8 cellular contexts compared by ENCODE assay signal in genomic region chr7:22782616-22783232, GRCh38. TPM values are rescaled to one million over a fixed set of nuclear protein-coding genes. Genes with fewer than 3 reads are reported as not detected.
DNase-seq lines count a peak whose midpoint lies in the region; ATAC-seq and TF ChIP-seq lines count a peak whose summit lies in the region.

No MANE protein-coding gene starts in this region.

- H3K4me1 ChIP-seq in Peyer's patch = no peaks in the 10 kb centered on the region
- no peaks in the 10 kb centered on the region for H3K4me1 ChIP-seq in aorta (ENCODE audit: control insufficient read depth in 1 of 2, insufficient read depth in 2 of 2, low read length in 2 of 2)

- 61 to 65% methylated on average over 7 of the region's 7 CpGs for WGBS in aorta, 2 donors

- ATAC-seq in GM18867 (IDR thresholded peaks at IDR 0.05; ENCODE audit: unreplicated experiment) = peak; percentile 90
- peak; percentile 79 for ATAC-seq in HG03442 (IDR thresholded peaks at IDR 0.05; ENCODE audit: unreplicated experiment)
- peak; percentile 86 to 89 for ATAC-seq in activated T-cell treated with anti-CD3 and anti-CD28 coated beads, Interleukin-2, amount 50 U/mL, for 4 hours
- ATAC-seq in aorta (ENCODE audit: low FRiP score) = no peak

- no peaks in the 10 kb centered on the region for H3K36me3 Mint-ChIP-seq in activated T-cell treated with anti-CD3 and anti-CD28 coated beads, Interleukin-2, amount 50 U/mL, for 4 hours (ENCODE audit: insufficient read depth)
- H3K36me3 Mint-ChIP-seq in progenitor cell of endocrine pancreas (ENCODE audit: insufficient read depth) = peaks cover 2% of the 10 kb centered on the region

- no peak for TF ChIP-seq POLR2A in Peyer's patch (IDR thresholded peaks at IDR 0.05)

- no peak overlapping the region for H3K27ac Mint-ChIP-seq in progenitor cell of endocrine pancreas

- H3K9me3 ChIP-seq in Peyer's patch (no peaks in the 10 kb centered on the region), aorta (ENCODE audit: control insufficient read depth, low read length) (no peaks in the 10 kb centered on the region)

- no peak overlapping the region for H3K4me3 Mint-ChIP-seq in activated T-cell treated with anti-CD3 and anti-CD28 coated beads, Interleukin-2, amount 50 U/mL, for 4 hours
- H3K4me3 Mint-ChIP-seq in progenitor cell of endocrine pancreas (ENCODE audit: low read depth) = no peak overlapping the region

- no peaks in the 10 kb centered on the region for H3K9me3 Mint-ChIP-seq in activated T-cell treated with anti-CD3 and anti-CD28 coated beads, Interleukin-2, amount 50 U/mL, for 4 hours
- peaks cover 5% of the 10 kb centered on the region for H3K9me3 Mint-ChIP-seq in progenitor cell of endocrine pancreas (ENCODE audit: low read depth)

- H3K36me3 ChIP-seq in Peyer's patch (no peaks in the 10 kb centered on the region), aorta (ENCODE audit: control insufficient read depth in 1 of 2, insufficient read depth in 2 of 2, low read length in 1 of 2) (no peaks in the 10 kb centered on the region)

- TF ChIP-seq CTCF in Peyer's patch (IDR thresholded peaks at IDR 0.05) (peak in 5 of 6 experiments; percentile 38 to 68 (median 53)), fibroblast of villous mesenchyme (IDR thresholded peaks at IDR 0.05; ENCODE audit: insufficient read depth, low read depth, low read length) (peak; percentile 91), progenitor cell of endocrine pancreas (IDR thresholded peaks at IDR 0.05; ENCODE audit: unreplicated experiment) (peak; percentile 53)

- no peaks in the 10 kb centered on the region for H3K4me1 Mint-ChIP-seq in activated T-cell treated with anti-CD3 and anti-CD28 coated beads, Interleukin-2, amount 50 U/mL, for 4 hours (ENCODE audit: low read depth)
- peaks cover 37% of the 10 kb centered on the region for H3K4me1 Mint-ChIP-seq in progenitor cell of endocrine pancreas (ENCODE audit: low read depth)

- DNase-seq in AML-193 (lab: John Stamatoyannopoulos, UW) = peak; percentile 49 to 61
- DNase-seq in Peyer's patch = peak; percentile 58 to 88 (median 80)
- DNase-seq in activated T-cell treated with anti-CD3 and anti-CD28 coated beads, Interleukin-2, amount 50 U/mL, for 4 hours = peak; percentile 63
- peak; percentile 64 for DNase-seq in fibroblast of villous mesenchyme (ENCODE audit: low read depth)
- no peak for DNase-seq in progenitor cell of endocrine pancreas (ENCODE audit: low spot score, unreplicated experiment)
- peak; percentile 80 to 86 for DNase-seq in aorta

- H3K27ac ChIP-seq in Peyer's patch = no peak overlapping the region
- no peak overlapping the region for H3K27ac ChIP-seq in aorta (ENCODE audit: low read depth in 1 of 2, low read length in 2 of 2)

- peaks cover 2% of the 10 kb centered on the region for H3K27me3 Mint-ChIP-seq in activated T-cell treated with anti-CD3 and anti-CD28 coated beads, Interleukin-2, amount 50 U/mL, for 4 hours (ENCODE audit: low read depth)
- H3K27me3 Mint-ChIP-seq in progenitor cell of endocrine pancreas = no peaks in the 10 kb centered on the region

- H3K27me3 ChIP-seq in Peyer's patch = no peaks in the 10 kb centered on the region
- H3K27me3 ChIP-seq in aorta (ENCODE audit: control insufficient read depth in 1 of 2, insufficient read depth in 2 of 2, low read length in 1 of 2) = no peaks in the 10 kb centered on the region

- intact Hi-C loops in aorta (cut with DNase I) = loop anchor here (1.0 to 2.0 kb wide), 2 partner anchors 222 to 224 kb away; no protein-coding TSS in a partner anchor

- H3K4me3 ChIP-seq in Peyer's patch (no peak overlapping the region), fibroblast of villous mesenchyme (ENCODE audit: low read depth, low read length) (no peak overlapping the region), aorta (ENCODE audit: low read length in 2 of 2) (no peak overlapping the region)

RNA-seq across cellular contexts. Expression of gene TOMM7, which starts 39.9 kb away (rescaled TPM):
- total RNA-seq in Peyer's patch (10 to 100 TPM; 78.6 to 89.8 (median 82.8) TPM), fibroblast of villous mesenchyme (135 and 149 TPM in 2 replicates), progenitor cell of endocrine pancreas (139 and 153 TPM in 2 replicates), aorta (100 to 1,000 TPM; 250 to 305 TPM)
- 100 to 1,000 TPM; 225 to 255 (median 244) TPM for total RNA-seq in activated T-cell treated with anti-CD3 and anti-CD28 coated beads, Interleukin-2, amount 50 U/mL, for 4 hours
- 1,000 to 10,000 TPM in 1 of 2 donors, 100 to 1,000 TPM in 1; 595 to 1,149 TPM for polyA plus RNA-seq in aorta

RNA-seq across cellular contexts. Expression of gene IL6, which starts 55.7 kb away (rescaled TPM):
- total RNA-seq in Peyer's patch (1 to 10 TPM in 1 of 4 donors, under 1 TPM in 1, not detected in 2; 0.94 to 5.0 TPM), fibroblast of villous mesenchyme (19.6 and 29.4 TPM in 2 replicates), progenitor cell of endocrine pancreas (not detected in 2 replicates), aorta (100 to 1,000 TPM in 1 of 2 donors, 10 to 100 TPM in 1; 13.1 to 112 TPM)
- total RNA-seq in activated T-cell treated with anti-CD3 and anti-CD28 coated beads, Interleukin-2, amount 50 U/mL, for 4 hours = 10 to 100 TPM in 2 of 3 donors, 1 to 10 TPM in 1; 9.3 to 35.4 (median 10.0) TPM
- polyA plus RNA-seq in aorta = 1 to 10 TPM; 6.9 to 8.9 TPM
